ENCODE assay signal across 30 cellular contexts in the genomic region with DNA sequence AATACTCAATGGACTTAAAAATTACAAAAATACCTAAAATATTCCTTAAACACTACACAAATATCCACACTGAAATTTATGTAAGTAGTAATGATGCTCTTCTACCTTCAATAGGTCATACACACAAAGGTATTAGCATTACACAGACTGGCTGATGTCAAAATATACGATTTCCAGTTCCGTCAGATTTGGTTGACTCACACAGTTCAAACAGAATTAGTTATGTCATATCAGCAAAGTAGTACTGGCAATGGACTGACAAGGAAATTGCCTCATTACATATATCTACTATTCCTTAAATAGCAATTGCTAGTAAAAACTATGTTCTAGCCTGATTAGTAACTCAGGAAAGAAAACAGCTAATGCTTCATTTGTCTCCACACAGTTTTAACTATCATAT.
A peak's percentile ranks its signal among the peaks of the same experiment; 100 is the strongest.
DNase-seq lines count a peak whose midpoint lies in the region; ATAC-seq, FAIRE-seq and TF ChIP-seq lines count a peak whose summit lies in the region.
"Had no signal": no experiment of that assay in that cellular context is flagged by ENCODE, and none has a peak within 500 bp of the region (broad histone marks: within the 10 kb centered on the region; RNA-seq: fewer than 3 reads in every experiment).

No MANE protein-coding gene starts in this region.

- peaks cover 22% of the 10 kb centered on the region for H3K36me3 Mint-ChIP-seq in activated naive CD4-positive, alpha-beta T cell treated with anti-CD3 and anti-CD28 coated beads, Interleukin-2, amount 10 ng/mL, durations not matched to agents 7 days and 5 days

- peaks cover 13% of the 10 kb centered on the region; the same call in 1 of the 2 replicates for H3K79me2 ChIP-seq in OCI-LY7 (ENCODE audit: insufficient read depth, low read depth, low read length)

- H4K20me1 ChIP-seq in OCI-LY7 (ENCODE audit: insufficient read depth, low read length), result 0 out of 2 replicates have a peak, but pooled peaks cover 3% of the 10 kb centered on the region

- no peak overlapping the region for H3K4me3 Mint-ChIP-seq in activated naive CD4-positive, alpha-beta T cell treated with anti-CD3 and anti-CD28 coated beads, Interleukin-2, amount 10 ng/mL, durations not matched to agents 7 days and 5 days
- H3K4me3 Mint-ChIP-seq: activated CD8-positive, alpha-beta memory T cell treated with anti-CD3 and anti-CD28 coated beads, Interleukin-2, amount 10 ng/mL, durations not matched to agents 7 days and 5 days; activated naive CD8-positive, alpha-beta T cell treated with anti-CD3 and anti-CD28 coated beads, Interleukin-2, amount 10 ng/mL, durations not matched to agents 7 days and 5 days; activated T-helper 17 cell treated with anti-CD3 and anti-CD28 coated beads, Interleukin-2, amount 50 U/mL, for 72 hours; brain; CD4-positive, alpha-beta T cell; dendritic cell treated with granulocyte-macrophage colony-stimulating factor and Interleukin-4, amounts not matched to agents 40 ng/mL and 50 ng/mL, for 4 days; mesothelial cell of epicardium; nephron progenitor cell; stimulated activated naive B cell treated with anti-CD40 and anti-IgM and Interleukin-4, amounts not matched to agents 10 μg/mL and 1 μg/mL and 100 μg/mL, for 72 hours had no signal

- no peak overlapping the region for H3K27ac Mint-ChIP-seq in activated naive CD4-positive, alpha-beta T cell treated with anti-CD3 and anti-CD28 coated beads, Interleukin-2, amount 10 ng/mL, durations not matched to agents 7 days and 5 days
- H3K27ac Mint-ChIP-seq: activated CD8-positive, alpha-beta memory T cell treated with anti-CD3 and anti-CD28 coated beads, Interleukin-2, amount 10 ng/mL, durations not matched to agents 7 days and 5 days; activated naive CD8-positive, alpha-beta T cell treated with anti-CD3 and anti-CD28 coated beads, Interleukin-2, amount 10 ng/mL, durations not matched to agents 7 days and 5 days; activated T-helper 17 cell treated with anti-CD3 and anti-CD28 coated beads, Interleukin-2, amount 50 U/mL, for 72 hours; CD4-positive, alpha-beta T cell; dendritic cell treated with granulocyte-macrophage colony-stimulating factor and Interleukin-4, amounts not matched to agents 40 ng/mL and 50 ng/mL, for 4 days; mesothelial cell of epicardium; nephron progenitor cell; stimulated activated naive B cell treated with anti-CD40 and anti-IgM and Interleukin-4, amounts not matched to agents 10 μg/mL and 1 μg/mL and 100 μg/mL, for 72 hours had no signal

- H3K4me3 ChIP-seq in cardiac fibroblast (replicated peaks in 1 of 2; ENCODE audit: low read depth in 2 of 2, low read length in 2 of 2), result no peak overlapping the region
- H3K4me3 ChIP-seq in OCI-LY7 (ENCODE audit: low read depth, low read length, poor library complexity, severe bottlenecking), result no peak overlapping the region
- no peak overlapping the region for H3K4me3 ChIP-seq in mucosa of descending colon
- H3K4me3 ChIP-seq: GM12878, thoracic aorta had no signal

- H2AFZ ChIP-seq in OCI-LY7 (ENCODE audit: low read length), result no peak overlapping the region

- in situ Hi-C loops in G401 (cut with HindIII; ENCODE audit: low sequenced_read_pairs), result no loop called here

- FAIRE-seq in islet of Langerhans (lab: Jason Lieb, UNC), result peak; percentile 94
- FAIRE-seq: H54 had no signal

- TF ChIP-seq CTCF in cardiac fibroblast (IDR thresholded peaks at IDR 0.05; ENCODE audit: low read depth, low read length) (no peak), OCI-LY7 (conservative IDR thresholded peaks at IDR 0.05; ENCODE audit: low read length) (no peak), mucosa of descending colon (IDR thresholded peaks at IDR 0.05) (no peak)

- BruUV-seq in OCI-LY7 (replicated peaks; lab: Mats Ljungman, UMichigan), result no TSS peak

- POLR2A ChIA-PET in OCI-LY7 (lab: Charles Lee), result interaction anchor here (1.4 kb wide), 1 partner anchor 10 kb away, joined by 5 read pairs; no protein-coding TSS in a partner anchor

- no peaks in the 10 kb centered on the region for H3K27me3 Mint-ChIP-seq in activated naive CD4-positive, alpha-beta T cell treated with anti-CD3 and anti-CD28 coated beads, Interleukin-2, amount 10 ng/mL, durations not matched to agents 7 days and 5 days
- H3K27me3 Mint-ChIP-seq: activated CD8-positive, alpha-beta memory T cell treated with anti-CD3 and anti-CD28 coated beads, Interleukin-2, amount 10 ng/mL, durations not matched to agents 7 days and 5 days; activated naive CD8-positive, alpha-beta T cell treated with anti-CD3 and anti-CD28 coated beads, Interleukin-2, amount 10 ng/mL, durations not matched to agents 7 days and 5 days; activated T-helper 17 cell treated with anti-CD3 and anti-CD28 coated beads, Interleukin-2, amount 50 U/mL, for 72 hours; brain; CD4-positive, alpha-beta T cell; dendritic cell treated with granulocyte-macrophage colony-stimulating factor and Interleukin-4, amounts not matched to agents 40 ng/mL and 50 ng/mL, for 4 days; stimulated activated naive B cell treated with anti-CD40 and anti-IgM and Interleukin-4, amounts not matched to agents 10 μg/mL and 1 μg/mL and 100 μg/mL, for 72 hours had no signal

- CTCF ChIA-PET in OCI-LY7 (lab: Charles Lee; ENCODE audit: unreplicated experiment), result no interaction called here
- CTCF ChIA-PET in activated naive CD4-positive, alpha-beta T cell treated with anti-CD3 and anti-CD28 coated beads, Interleukin-2, amount 10 ng/mL, durations not matched to agents 7 days and 5 days (lab: Charles Lee), result interaction anchor here (1.1 kb wide), 1 partner anchor 139 kb away, joined by 3 read pairs; no protein-coding TSS in a partner anchor

- intact Hi-C loops in OCI-LY7 (cut with micrococcal nuclease; ENCODE audit: unreplicated experiment), result no loop called here
- intact Hi-C loops in mucosa of descending colon (cut with DNase I, micrococcal nuclease), result no loop called here

- no peaks in the 10 kb centered on the region for H3K9me3 Mint-ChIP-seq in activated naive CD4-positive, alpha-beta T cell treated with anti-CD3 and anti-CD28 coated beads, Interleukin-2, amount 10 ng/mL, durations not matched to agents 7 days and 5 days
- H3K9me3 Mint-ChIP-seq: activated naive CD8-positive, alpha-beta T cell treated with anti-CD3 and anti-CD28 coated beads, Interleukin-2, amount 10 ng/mL, durations not matched to agents 7 days and 5 days; activated T-helper 17 cell treated with anti-CD3 and anti-CD28 coated beads, Interleukin-2, amount 50 U/mL, for 72 hours; brain; CD4-positive, alpha-beta T cell; dendritic cell treated with granulocyte-macrophage colony-stimulating factor and Interleukin-4, amounts not matched to agents 40 ng/mL and 50 ng/mL, for 4 days; mesothelial cell of epicardium; nephron progenitor cell; stimulated activated naive B cell treated with anti-CD40 and anti-IgM and Interleukin-4, amounts not matched to agents 10 μg/mL and 1 μg/mL and 100 μg/mL, for 72 hours had no signal

- H3K4me1 ChIP-seq in OCI-LY7 (ENCODE audit: insufficient read depth, low read length, poor library complexity, severe bottlenecking) (no peaks in the 10 kb centered on the region), mucosa of descending colon (ENCODE audit: low read depth) (no peaks in the 10 kb centered on the region)

- H3K27ac ChIP-seq in OCI-LY7 (ENCODE audit: low read depth, low read length, poor library complexity, severe bottlenecking), result no peak overlapping the region
- H3K27ac ChIP-seq: thoracic aorta had no signal

- ATAC-seq in GM21723 (IDR thresholded peaks at IDR 0.05; ENCODE audit: unreplicated experiment) (no peak), mucosa of descending colon (no peak)
- ATAC-seq: activated CD8-positive, alpha-beta memory T cell treated with anti-CD3 and anti-CD28 coated beads, Interleukin-2, amount 10 ng/mL, durations not matched to agents 7 days and 5 days; activated T-helper 17 cell treated with anti-CD3 and anti-CD28 coated beads, Interleukin-2, amount 50 U/mL, for 72 hours; GM12878; Right ventricle myocardium inferior; stimulated activated naive B cell treated with anti-CD40 and anti-IgM and Interleukin-4, amounts not matched to agents 10 μg/mL and 1 μg/mL and 100 μg/mL, for 72 hours had no signal

- DNase-seq in G401 (ENCODE audit: low spot score), result peak; percentile 47
- DNase-seq in MV-4-11 (lab: John Stamatoyannopoulos, UW), result peak; percentile 13
- peak; percentile 53 to 61 for DNase-seq in cardiac fibroblast (ENCODE audit: low read depth in 2 of 2)
- no peak for DNase-seq in OCI-LY7 (ENCODE audit: low spot score)
- DNase-seq in mucosa of descending colon, result no peak
- no peak for DNase-seq in activated naive CD4-positive, alpha-beta T cell treated with anti-CD3 and anti-CD28 coated beads, Interleukin-2, amount 10 ng/mL, durations not matched to agents 7 days and 5 days
- DNase-seq: activated CD4-positive, alpha-beta T cell treated with anti-CD3 and anti-CD28 coated beads for 4 hours; activated CD8-positive, alpha-beta memory T cell treated with anti-CD3 and anti-CD28 coated beads, Interleukin-2, amount 10 ng/mL, durations not matched to agents 7 days and 5 days; activated naive CD8-positive, alpha-beta T cell treated with anti-CD3 and anti-CD28 coated beads, Interleukin-2, amount 10 ng/mL, durations not matched to agents 7 days and 5 days; CD4-positive, alpha-beta T cell; erythroblast; Karpas-422; left cardiac atrium; NCI-H1417; NCI-H2107; NCI-H524; nephron progenitor cell; stimulated activated CD4-positive, alpha-beta T cell treated with anti-CD3 and anti-CD28 coated beads, Interleukin-2, amount 100 ng/mL, for 24 hours; stimulated activated naive B cell treated with anti-CD40 and anti-IgM and Interleukin-4, amounts not matched to agents 10 μg/mL and 1 μg/mL and 100 μg/mL, for 72 hours; SW 1271 had no signal

- H3K36me3 ChIP-seq in OCI-LY7 (ENCODE audit: insufficient read depth, low read length) (peaks cover 6% of the 10 kb centered on the region; the same call in 1 of the 2 replicates), mucosa of descending colon (ENCODE audit: low read depth) (no peaks in the 10 kb centered on the region)
- H3K36me3 ChIP-seq: thoracic aorta had no signal

- no peak overlapping the region for H3K4me2 ChIP-seq in OCI-LY7 (ENCODE audit: low read length)

- H3K4me1 Mint-ChIP-seq in activated naive CD4-positive, alpha-beta T cell treated with anti-CD3 and anti-CD28 coated beads, Interleukin-2, amount 10 ng/mL, durations not matched to agents 7 days and 5 days, result peaks cover 6% of the 10 kb centered on the region
- H3K4me1 Mint-ChIP-seq: mesothelial cell of epicardium, nephron progenitor cell had no signal

- H3K9me2 ChIP-seq in OCI-LY7 (ENCODE audit: insufficient read depth, low read length), result no peaks in the 10 kb centered on the region

- H3K9me3 ChIP-seq in OCI-LY7 (ENCODE audit: low read length) (no peaks in the 10 kb centered on the region), mucosa of descending colon (no peaks in the 10 kb centered on the region)
- H3K9me3 ChIP-seq: thoracic aorta had no signal

Comparison
In these comparisons a context has a peak if more than half of its experiments do, and no peak if none do; other contexts are left out.
1. DNase-seq: peak in G401 (single experiment), MV-4-11 (single experiment) and cardiac fibroblast (2 of 2); none in OCI-LY7 (single experiment), mucosa of descending colon (0 of 3) and activated naive CD4-positive, alpha-beta T cell treated with anti-CD3 and anti-CD28 coated beads, Interleukin-2, amount 10 ng/mL, durations not matched to agents 7 days and 5 days (single experiment).